1 cellular context compared by ENCODE assay signal in the genomic region with DNA sequence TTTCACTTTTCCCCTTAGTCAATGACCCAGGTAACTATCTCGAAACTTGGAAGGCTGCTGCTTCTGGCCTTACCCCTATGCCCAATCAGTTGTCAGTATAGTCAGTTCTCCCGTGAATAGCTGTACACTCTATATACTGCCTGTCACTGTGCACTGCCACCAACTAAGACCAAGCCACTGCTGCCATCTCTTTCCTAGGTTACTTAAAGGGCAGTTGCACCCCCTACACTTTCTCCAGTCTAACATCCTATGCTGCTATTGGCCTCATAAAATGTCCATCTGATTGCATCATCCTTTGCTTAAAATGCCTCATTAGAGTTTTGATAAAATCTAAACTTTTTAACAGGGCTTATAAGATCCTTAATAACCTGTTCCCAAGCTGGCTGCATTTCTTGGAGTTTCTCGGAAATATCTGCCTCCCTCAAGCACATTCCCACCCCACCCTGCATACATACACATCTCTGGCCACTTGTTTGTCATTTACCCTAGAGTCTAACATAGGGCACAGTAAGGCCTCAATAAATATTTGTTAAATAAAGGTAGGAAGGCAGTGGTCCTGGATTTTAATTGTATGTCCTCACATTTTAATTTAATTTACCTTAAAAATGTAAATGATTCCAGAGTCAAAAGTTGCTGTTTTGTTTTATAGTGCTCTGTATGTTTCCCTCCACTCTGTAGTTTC.
TF ChIP-seq lines count a peak whose summit lies in the region.

No MANE protein-coding gene starts in this region.

TF ChIP-seq in K562, 482 proteins besides CTCF, POLR2A, EP300 and RAD21 (continued from another document and continues in another):
- TF ChIP-seq, protein P1, sequence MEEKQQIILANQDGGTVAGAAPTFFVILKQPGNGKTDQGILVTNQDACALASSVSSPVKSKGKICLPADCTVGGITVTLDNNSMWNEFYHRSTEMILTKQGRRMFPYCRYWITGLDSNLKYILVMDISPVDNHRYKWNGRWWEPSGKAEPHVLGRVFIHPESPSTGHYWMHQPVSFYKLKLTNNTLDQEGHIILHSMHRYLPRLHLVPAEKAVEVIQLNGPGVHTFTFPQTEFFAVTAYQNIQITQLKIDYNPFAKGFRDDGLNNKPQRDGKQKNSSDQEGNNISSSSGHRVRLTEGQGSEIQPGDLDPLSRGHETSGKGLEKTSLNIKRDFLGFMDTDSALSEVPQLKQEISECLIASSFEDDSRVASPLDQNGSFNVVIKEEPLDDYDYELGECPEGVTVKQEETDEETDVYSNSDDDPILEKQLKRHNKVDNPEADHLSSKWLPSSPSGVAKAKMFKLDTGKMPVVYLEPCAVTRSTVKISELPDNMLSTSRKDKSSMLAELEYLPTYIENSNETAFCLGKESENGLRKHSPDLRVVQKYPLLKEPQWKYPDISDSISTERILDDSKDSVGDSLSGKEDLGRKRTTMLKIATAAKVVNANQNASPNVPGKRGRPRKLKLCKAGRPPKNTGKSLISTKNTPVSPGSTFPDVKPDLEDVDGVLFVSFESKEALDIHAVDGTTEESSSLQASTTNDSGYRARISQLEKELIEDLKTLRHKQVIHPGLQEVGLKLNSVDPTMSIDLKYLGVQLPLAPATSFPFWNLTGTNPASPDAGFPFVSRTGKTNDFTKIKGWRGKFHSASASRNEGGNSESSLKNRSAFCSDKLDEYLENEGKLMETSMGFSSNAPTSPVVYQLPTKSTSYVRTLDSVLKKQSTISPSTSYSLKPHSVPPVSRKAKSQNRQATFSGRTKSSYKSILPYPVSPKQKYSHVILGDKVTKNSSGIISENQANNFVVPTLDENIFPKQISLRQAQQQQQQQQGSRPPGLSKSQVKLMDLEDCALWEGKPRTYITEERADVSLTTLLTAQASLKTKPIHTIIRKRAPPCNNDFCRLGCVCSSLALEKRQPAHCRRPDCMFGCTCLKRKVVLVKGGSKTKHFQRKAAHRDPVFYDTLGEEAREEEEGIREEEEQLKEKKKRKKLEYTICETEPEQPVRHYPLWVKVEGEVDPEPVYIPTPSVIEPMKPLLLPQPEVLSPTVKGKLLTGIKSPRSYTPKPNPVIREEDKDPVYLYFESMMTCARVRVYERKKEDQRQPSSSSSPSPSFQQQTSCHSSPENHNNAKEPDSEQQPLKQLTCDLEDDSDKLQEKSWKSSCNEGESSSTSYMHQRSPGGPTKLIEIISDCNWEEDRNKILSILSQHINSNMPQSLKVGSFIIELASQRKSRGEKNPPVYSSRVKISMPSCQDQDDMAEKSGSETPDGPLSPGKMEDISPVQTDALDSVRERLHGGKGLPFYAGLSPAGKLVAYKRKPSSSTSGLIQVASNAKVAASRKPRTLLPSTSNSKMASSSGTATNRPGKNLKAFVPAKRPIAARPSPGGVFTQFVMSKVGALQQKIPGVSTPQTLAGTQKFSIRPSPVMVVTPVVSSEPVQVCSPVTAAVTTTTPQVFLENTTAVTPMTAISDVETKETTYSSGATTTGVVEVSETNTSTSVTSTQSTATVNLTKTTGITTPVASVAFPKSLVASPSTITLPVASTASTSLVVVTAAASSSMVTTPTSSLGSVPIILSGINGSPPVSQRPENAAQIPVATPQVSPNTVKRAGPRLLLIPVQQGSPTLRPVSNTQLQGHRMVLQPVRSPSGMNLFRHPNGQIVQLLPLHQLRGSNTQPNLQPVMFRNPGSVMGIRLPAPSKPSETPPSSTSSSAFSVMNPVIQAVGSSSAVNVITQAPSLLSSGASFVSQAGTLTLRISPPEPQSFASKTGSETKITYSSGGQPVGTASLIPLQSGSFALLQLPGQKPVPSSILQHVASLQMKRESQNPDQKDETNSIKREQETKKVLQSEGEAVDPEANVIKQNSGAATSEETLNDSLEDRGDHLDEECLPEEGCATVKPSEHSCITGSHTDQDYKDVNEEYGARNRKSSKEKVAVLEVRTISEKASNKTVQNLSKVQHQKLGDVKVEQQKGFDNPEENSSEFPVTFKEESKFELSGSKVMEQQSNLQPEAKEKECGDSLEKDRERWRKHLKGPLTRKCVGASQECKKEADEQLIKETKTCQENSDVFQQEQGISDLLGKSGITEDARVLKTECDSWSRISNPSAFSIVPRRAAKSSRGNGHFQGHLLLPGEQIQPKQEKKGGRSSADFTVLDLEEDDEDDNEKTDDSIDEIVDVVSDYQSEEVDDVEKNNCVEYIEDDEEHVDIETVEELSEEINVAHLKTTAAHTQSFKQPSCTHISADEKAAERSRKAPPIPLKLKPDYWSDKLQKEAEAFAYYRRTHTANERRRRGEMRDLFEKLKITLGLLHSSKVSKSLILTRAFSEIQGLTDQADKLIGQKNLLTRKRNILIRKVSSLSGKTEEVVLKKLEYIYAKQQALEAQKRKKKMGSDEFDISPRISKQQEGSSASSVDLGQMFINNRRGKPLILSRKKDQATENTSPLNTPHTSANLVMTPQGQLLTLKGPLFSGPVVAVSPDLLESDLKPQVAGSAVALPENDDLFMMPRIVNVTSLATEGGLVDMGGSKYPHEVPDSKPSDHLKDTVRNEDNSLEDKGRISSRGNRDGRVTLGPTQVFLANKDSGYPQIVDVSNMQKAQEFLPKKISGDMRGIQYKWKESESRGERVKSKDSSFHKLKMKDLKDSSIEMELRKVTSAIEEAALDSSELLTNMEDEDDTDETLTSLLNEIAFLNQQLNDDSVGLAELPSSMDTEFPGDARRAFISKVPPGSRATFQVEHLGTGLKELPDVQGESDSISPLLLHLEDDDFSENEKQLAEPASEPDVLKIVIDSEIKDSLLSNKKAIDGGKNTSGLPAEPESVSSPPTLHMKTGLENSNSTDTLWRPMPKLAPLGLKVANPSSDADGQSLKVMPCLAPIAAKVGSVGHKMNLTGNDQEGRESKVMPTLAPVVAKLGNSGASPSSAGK (IDR thresholded peaks at IDR 0.05): no peak
- TF ChIP-seq CBFB (CRISPR knock-in tag; IDR thresholded peaks at IDR 0.05) (no peak), HDAC1 (IDR thresholded peaks at IDR 0.05) (no peak), ZBED1 (IDR thresholded peaks at IDR 0.05) (no peak), U2AF2 (optimal IDR thresholded peaks at IDR 0.05; ENCODE audit: low read depth, low read length) (no peak), ZNF24 (IDR thresholded peaks at IDR 0.05) (no peak), ADNP (tag; IDR thresholded peaks at IDR 0.05) (no peak), TSC22D4 (tag; IDR thresholded peaks at IDR 0.05) (no peak), ZNF146 (CRISPR knock-in tag; IDR thresholded peaks at IDR 0.05; ENCODE audit: unreplicated experiment) (no peak), TAF9B (IDR thresholded peaks at IDR 0.05; ENCODE audit: partially characterized antibody) (no peak), ZNF197 (CRISPR knock-in tag; IDR thresholded peaks at IDR 0.05; ENCODE audit: low read depth) (peak; percentile 2; the same call in 1 of the 2 replicates), POLR2B (IDR thresholded peaks at IDR 0.05; ENCODE audit: low read depth, partially characterized antibody) (peak; percentile 52), NR2F6 (CRISPR knock-in tag; IDR thresholded peaks at IDR 0.05) (no peak), NEUROD1 (IDR thresholded peaks at IDR 0.05; ENCODE audit: borderline replicate concordance, low read depth, low read length, partially characterized antibody) (peak; percentile 14), NFE2 (IDR thresholded peaks at IDR 0.05; ENCODE audit: low read depth) (no peak), DIDO1 (tag; IDR thresholded peaks at IDR 0.05; ENCODE audit: low read depth) (no peak), ZC3H4 (CRISPR knock-in tag; IDR thresholded peaks at IDR 0.05; ENCODE audit: borderline replicate concordance) (no peak), FOXJ2 (tag; IDR thresholded peaks at IDR 0.05) (no peak), ZBTB17 (CRISPR knock-in tag; IDR thresholded peaks at IDR 0.05) (no peak), TEAD1 (CRISPR knock-in tag; IDR thresholded peaks at IDR 0.05) (no peak), ESRRA (IDR thresholded peaks at IDR 0.05; ENCODE audit: borderline replicate concordance, low read depth) (0 out of 2 replicates have a peak, but pooled peaks have one; percentile 21), SIRT6 (IDR thresholded peaks at IDR 0.05; ENCODE audit: low read depth, low read length) (no peak)
- TF ChIP-seq, protein P2, sequence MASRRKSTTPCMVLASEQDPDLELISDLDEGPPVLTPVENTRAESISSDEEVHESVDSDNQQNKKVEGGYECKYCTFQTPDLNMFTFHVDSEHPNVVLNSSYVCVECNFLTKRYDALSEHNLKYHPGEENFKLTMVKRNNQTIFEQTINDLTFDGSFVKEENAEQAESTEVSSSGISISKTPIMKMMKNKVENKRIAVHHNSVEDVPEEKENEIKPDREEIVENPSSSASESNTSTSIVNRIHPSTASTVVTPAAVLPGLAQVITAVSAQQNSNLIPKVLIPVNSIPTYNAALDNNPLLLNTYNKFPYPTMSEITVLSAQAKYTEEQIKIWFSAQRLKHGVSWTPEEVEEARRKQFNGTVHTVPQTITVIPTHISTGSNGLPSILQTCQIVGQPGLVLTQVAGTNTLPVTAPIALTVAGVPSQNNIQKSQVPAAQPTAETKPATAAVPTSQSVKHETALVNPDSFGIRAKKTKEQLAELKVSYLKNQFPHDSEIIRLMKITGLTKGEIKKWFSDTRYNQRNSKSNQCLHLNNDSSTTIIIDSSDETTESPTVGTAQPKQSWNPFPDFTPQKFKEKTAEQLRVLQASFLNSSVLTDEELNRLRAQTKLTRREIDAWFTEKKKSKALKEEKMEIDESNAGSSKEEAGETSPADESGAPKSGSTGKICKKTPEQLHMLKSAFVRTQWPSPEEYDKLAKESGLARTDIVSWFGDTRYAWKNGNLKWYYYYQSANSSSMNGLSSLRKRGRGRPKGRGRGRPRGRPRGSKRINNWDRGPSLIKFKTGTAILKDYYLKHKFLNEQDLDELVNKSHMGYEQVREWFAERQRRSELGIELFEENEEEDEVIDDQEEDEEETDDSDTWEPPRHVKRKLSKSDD (conservative IDR thresholded peaks at IDR 0.05; ENCODE audit: low read length): no peak
- TF ChIP-seq, protein P3, sequence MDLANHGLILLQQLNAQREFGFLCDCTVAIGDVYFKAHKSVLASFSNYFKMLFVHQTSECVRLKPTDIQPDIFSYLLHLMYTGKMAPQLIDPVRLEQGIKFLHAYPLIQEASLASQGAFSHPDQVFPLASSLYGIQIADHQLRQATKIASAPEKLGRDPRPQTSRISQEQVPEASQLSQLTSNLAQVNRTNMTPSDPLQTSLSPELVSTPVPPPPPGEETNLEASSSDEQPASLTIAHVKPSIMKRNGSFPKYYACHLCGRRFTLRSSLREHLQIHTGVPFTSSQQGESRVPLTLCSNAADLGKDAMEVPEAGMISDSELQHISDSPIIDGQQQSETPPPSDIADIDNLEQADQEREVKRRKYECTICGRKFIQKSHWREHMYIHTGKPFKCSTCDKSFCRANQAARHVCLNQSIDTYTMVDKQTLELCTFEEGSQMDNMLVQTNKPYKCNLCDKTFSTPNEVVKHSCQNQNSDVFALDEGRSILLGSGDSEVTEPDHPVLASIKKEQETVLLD (IDR thresholded peaks at IDR 0.05): no peak
- TF ChIP-seq, protein P4, sequence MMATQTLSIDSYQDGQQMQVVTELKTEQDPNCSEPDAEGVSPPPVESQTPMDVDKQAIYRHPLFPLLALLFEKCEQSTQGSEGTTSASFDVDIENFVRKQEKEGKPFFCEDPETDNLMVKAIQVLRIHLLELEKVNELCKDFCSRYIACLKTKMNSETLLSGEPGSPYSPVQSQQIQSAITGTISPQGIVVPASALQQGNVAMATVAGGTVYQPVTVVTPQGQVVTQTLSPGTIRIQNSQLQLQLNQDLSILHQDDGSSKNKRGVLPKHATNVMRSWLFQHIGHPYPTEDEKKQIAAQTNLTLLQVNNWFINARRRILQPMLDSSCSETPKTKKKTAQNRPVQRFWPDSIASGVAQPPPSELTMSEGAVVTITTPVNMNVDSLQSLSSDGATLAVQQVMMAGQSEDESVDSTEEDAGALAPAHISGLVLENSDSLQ (IDR thresholded peaks at IDR 0.05): peak; percentile 95
- TF ChIP-seq, protein P5, sequence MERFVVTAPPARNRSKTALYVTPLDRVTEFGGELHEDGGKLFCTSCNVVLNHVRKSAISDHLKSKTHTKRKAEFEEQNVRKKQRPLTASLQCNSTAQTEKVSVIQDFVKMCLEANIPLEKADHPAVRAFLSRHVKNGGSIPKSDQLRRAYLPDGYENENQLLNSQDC (CRISPR knock-in tag; IDR thresholded peaks at IDR 0.05): no peak
- TF ChIP-seq, protein P6, sequence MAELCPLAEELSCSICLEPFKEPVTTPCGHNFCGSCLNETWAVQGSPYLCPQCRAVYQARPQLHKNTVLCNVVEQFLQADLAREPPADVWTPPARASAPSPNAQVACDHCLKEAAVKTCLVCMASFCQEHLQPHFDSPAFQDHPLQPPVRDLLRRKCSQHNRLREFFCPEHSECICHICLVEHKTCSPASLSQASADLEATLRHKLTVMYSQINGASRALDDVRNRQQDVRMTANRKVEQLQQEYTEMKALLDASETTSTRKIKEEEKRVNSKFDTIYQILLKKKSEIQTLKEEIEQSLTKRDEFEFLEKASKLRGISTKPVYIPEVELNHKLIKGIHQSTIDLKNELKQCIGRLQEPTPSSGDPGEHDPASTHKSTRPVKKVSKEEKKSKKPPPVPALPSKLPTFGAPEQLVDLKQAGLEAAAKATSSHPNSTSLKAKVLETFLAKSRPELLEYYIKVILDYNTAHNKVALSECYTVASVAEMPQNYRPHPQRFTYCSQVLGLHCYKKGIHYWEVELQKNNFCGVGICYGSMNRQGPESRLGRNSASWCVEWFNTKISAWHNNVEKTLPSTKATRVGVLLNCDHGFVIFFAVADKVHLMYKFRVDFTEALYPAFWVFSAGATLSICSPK (IDR thresholded peaks at IDR 0.05; ENCODE audit: borderline replicate concordance): no peak
- TF ChIP-seq, protein P7, sequence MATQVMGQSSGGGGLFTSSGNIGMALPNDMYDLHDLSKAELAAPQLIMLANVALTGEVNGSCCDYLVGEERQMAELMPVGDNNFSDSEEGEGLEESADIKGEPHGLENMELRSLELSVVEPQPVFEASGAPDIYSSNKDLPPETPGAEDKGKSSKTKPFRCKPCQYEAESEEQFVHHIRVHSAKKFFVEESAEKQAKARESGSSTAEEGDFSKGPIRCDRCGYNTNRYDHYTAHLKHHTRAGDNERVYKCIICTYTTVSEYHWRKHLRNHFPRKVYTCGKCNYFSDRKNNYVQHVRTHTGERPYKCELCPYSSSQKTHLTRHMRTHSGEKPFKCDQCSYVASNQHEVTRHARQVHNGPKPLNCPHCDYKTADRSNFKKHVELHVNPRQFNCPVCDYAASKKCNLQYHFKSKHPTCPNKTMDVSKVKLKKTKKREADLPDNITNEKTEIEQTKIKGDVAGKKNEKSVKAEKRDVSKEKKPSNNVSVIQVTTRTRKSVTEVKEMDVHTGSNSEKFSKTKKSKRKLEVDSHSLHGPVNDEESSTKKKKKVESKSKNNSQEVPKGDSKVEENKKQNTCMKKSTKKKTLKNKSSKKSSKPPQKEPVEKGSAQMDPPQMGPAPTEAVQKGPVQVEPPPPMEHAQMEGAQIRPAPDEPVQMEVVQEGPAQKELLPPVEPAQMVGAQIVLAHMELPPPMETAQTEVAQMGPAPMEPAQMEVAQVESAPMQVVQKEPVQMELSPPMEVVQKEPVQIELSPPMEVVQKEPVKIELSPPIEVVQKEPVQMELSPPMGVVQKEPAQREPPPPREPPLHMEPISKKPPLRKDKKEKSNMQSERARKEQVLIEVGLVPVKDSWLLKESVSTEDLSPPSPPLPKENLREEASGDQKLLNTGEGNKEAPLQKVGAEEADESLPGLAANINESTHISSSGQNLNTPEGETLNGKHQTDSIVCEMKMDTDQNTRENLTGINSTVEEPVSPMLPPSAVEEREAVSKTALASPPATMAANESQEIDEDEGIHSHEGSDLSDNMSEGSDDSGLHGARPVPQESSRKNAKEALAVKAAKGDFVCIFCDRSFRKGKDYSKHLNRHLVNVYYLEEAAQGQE (CRISPR knock-in tag; IDR thresholded peaks at IDR 0.05; ENCODE audit: low read depth): no peak
